Comparison of ENCODE assay signal across 17 cellular contexts in the genomic region with DNA sequence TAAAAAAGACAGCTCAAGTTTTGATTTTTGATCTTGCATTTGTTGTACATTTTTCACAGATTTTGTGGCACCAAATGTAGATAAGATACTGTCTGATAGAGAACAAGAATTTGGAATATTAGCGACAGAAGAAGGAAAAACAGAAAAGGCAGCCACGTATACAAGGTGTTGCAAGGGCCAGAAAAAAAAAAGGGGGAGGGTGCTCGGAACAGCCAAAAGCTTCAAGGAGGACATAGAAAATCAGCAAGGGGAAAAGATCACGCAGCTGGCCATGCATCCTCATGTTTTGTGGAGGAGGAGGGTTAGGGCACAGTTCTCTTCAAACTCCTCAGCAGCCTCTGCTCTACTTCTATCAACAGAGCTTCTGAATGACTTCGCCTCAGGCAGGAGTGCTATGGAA.
"Had no signal": no experiment of that assay in that cellular context is flagged by ENCODE, and none has a peak within 500 bp of the region (broad histone marks: within the 10 kb centered on the region; RNA-seq: fewer than 3 reads in every experiment).

No MANE protein-coding gene starts in this region.

- H3K36me3 ChIP-seq: MG63 had no signal

- ATAC-seq: K562 had no signal

- H3K4me3 ChIP-seq: K562, MG63 had no signal

- FAIRE-seq: HTR-8/SVneo, K562, RCC 7860 had no signal

- DNase-seq: MG63, NCI-H1092, NCI-H1105 treated with DMSO at 0.1 percent for 48 hours, NCI-H1417 treated with DMSO at 0.1 percent for 48 hours, NCI-H146, NCI-H1694 treated with DMSO at 0.1 percent for 48 hours, NCI-H1930, NCI-H2081, NCI-H2107, NCI-H2227 treated with DMSO at 0.1 percent for 48 hours, NCI-H526 treated with DMSO at 0.1 percent for 48 hours, NCI-H748 treated with DMSO at 0.1 percent for 48 hours, Right ventricle myocardium superior, RPMI8226 had no signal

- H3K9me3 ChIP-seq: MG63 had no signal
